ENCODE assay signal across 24 cellular contexts in the genomic region with DNA sequence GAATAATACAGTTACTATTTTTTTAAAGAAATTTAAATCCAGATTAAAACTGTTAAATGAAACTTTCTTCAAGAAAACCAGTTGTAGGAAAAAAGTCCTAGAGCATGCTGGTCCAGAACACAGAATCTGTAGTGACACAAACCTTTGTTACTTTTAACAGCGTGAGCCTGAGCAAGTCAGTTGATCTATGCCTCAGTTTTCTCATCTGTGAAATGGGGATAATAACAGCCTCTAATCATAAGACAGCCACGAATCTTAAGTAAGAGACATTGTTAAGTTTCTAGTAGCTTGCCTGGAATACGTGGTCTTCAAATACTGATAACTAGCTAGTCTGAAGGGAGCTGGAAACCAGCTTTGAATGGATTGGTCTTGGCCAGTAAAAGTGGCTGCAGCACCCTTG.
"Had no signal": no experiment of that assay in that cellular context is flagged by ENCODE, and none has a peak within 500 bp of the region (broad histone marks: within the 10 kb centered on the region; RNA-seq: fewer than 3 reads in every experiment).

No MANE protein-coding gene starts in this region.

- H3K27ac Mint-ChIP-seq: dendritic cell treated with granulocyte-macrophage colony-stimulating factor and Interleukin-4, amounts not matched to agents 40 ng/mL and 50 ng/mL, for 4 days; effector memory CD8-positive, alpha-beta T cell; endodermal cell had no signal

- H3K4me1 ChIP-seq: colonic mucosa, esophagus squamous epithelium, gastrocnemius medialis had no signal

- H3K27me3 Mint-ChIP-seq: dendritic cell treated with granulocyte-macrophage colony-stimulating factor and Interleukin-4, amounts not matched to agents 40 ng/mL and 50 ng/mL, for 4 days had no signal

- H3K27ac ChIP-seq: colonic mucosa, epithelial cell of prostate, esophagus squamous epithelium, gastrocnemius medialis, heart right ventricle, left lung, lower lobe of right lung had no signal

- ATAC-seq: effector memory CD8-positive, alpha-beta T cell; esophagus mucosa; gastrocnemius medialis; heart right ventricle; left cardiac atrium; left lung; left ventricle myocardium superior; lower lobe of right lung had no signal

- H3K36me3 ChIP-seq: colonic mucosa, esophagus squamous epithelium, gastrocnemius medialis, heart right ventricle, left lung, lower lobe of right lung had no signal

- H3K27me3 ChIP-seq: colonic mucosa, esophagus squamous epithelium, gastrocnemius medialis, left lung had no signal

- DNase-seq: colonic mucosa; cortex of kidney; effector CD8-positive, alpha-beta T cell; effector memory CD8-positive, alpha-beta T cell; endodermal cell; esophagus squamous epithelium; foreskin fibroblast; foreskin melanocyte; gastrocnemius medialis; glutamatergic neuron; head of caudate nucleus; heart right ventricle; hippocampal formation; left cardiac atrium; left lung; left ventricle myocardium superior; lower lobe of right lung; mesendoderm; midbrain had no signal

- H3K4me3 ChIP-seq: colonic mucosa, esophagus squamous epithelium, gastrocnemius medialis, heart right ventricle, left lung, lower lobe of right lung had no signal

- FAIRE-seq: islet of Langerhans, keratinocyte had no signal

- H3K4me3 Mint-ChIP-seq: dendritic cell treated with granulocyte-macrophage colony-stimulating factor and Interleukin-4, amounts not matched to agents 40 ng/mL and 50 ng/mL, for 4 days; effector memory CD8-positive, alpha-beta T cell; endodermal cell had no signal

- H3K9me3 ChIP-seq: colonic mucosa, esophagus squamous epithelium, gastrocnemius medialis, heart right ventricle, left lung, lower lobe of right lung had no signal

- H3K9me3 Mint-ChIP-seq: dendritic cell treated with granulocyte-macrophage colony-stimulating factor and Interleukin-4, amounts not matched to agents 40 ng/mL and 50 ng/mL, for 4 days; effector memory CD8-positive, alpha-beta T cell; endodermal cell had no signal
